In the genomic region with DNA sequence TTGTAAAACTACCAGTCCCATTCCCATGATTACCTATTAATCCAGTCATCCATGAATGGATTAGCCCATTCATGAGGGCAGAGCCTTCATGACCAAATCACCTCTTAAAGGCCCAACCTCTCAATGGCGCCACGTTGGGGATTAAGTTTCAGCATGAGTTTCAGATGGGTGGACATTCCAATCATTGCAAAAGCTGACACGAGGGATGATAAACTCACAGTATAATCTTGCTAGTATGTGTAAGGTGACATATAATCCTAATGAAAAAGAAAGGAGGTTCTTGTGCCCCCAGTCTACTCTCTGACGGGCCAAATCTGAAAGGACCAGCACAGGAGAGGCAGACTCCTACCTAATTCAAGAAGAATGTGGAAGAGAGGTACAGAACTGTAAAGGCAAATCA, we compare ENCODE assay signal across 22 cellular contexts.
DNase-seq lines count a peak whose midpoint lies in the region; ATAC-seq and TF ChIP-seq lines count a peak whose summit lies in the region.
"Had no signal": no experiment of that assay in that cellular context is flagged by ENCODE, and none has a peak within 500 bp of the region (broad histone marks: within the 10 kb centered on the region; RNA-seq: fewer than 3 reads in every experiment).

No MANE protein-coding gene starts in this region.

- 96% methylated on average over 4 of the region's 4 CpGs for WGBS in mesenchymal stem cell

- H2BK15ac ChIP-seq in mesenchymal stem cell (ENCODE audit: low read depth, poor library complexity, severe bottlenecking): no peak overlapping the region

- H3K27ac ChIP-seq in mesenchymal stem cell (ENCODE audit: low read length, poor library complexity, severe bottlenecking): peak overlapping the region; percentile 19
- H3K27ac ChIP-seq: A549, C4-2B had no signal

- H3K27me3 Mint-ChIP-seq in chondrocyte (ENCODE audit: low read depth): no peaks in the 10 kb centered on the region
- peaks cover 4% of the 10 kb centered on the region; the same call in 1 of the 2 replicates for H3K27me3 Mint-ChIP-seq in HFFc6 (ENCODE audit: insufficient read depth)
- H3K27me3 Mint-ChIP-seq in T-cell: no peaks in the 10 kb centered on the region

- no peak overlapping the region for H2AFZ ChIP-seq in mesenchymal stem cell (ENCODE audit: low read depth, low read length)

- H2BK5ac ChIP-seq in mesenchymal stem cell (ENCODE audit: low read depth, low read length, poor library complexity, severe bottlenecking): no peak overlapping the region

- H3K4me1 Mint-ChIP-seq in chondrocyte (ENCODE audit: low read depth) (peaks cover 36% of the 10 kb centered on the region), HFFc6 (ENCODE audit: low read depth) (peaks cover 24% of the 10 kb centered on the region), T-cell (peaks cover 0 to 3% (median 0%) of the 10 kb centered on the region in 3 donors)

- H3K36me3 Mint-ChIP-seq in chondrocyte (ENCODE audit: low read depth) (peaks cover 2% of the 10 kb centered on the region), HFFc6 (ENCODE audit: low read depth) (peaks cover 3% of the 10 kb centered on the region), T-cell (peaks cover 23% of the 10 kb centered on the region)

- no peak overlapping the region for H3K4me2 ChIP-seq in mesenchymal stem cell (ENCODE audit: low read length, poor library complexity, severe bottlenecking)
- H3K4me2 ChIP-seq: A549 had no signal

- no peak overlapping the region for H4K91ac ChIP-seq in mesenchymal stem cell (ENCODE audit: low read length)

- no peak overlapping the region for H3K9ac ChIP-seq in mesenchymal stem cell (ENCODE audit: low read length)

- no peak overlapping the region for H2BK12ac ChIP-seq in mesenchymal stem cell (ENCODE audit: low read length in 2 of 2)

- TF ChIP-seq CTCF in chondrocyte (IDR thresholded peaks at IDR 0.05): no peak
- TF ChIP-seq CTCF in retinal pigment epithelial cell (conservative IDR thresholded peaks at IDR 0.05; ENCODE audit: low read depth, low read length): no peak
- no peak for TF ChIP-seq CTCF in HFFc6 (IDR thresholded peaks at IDR 0.05)

- peaks cover 33% of the 10 kb centered on the region for H3K79me1 ChIP-seq in mesenchymal stem cell (replicated peaks; ENCODE audit: low read length, poor library complexity, severe bottlenecking)

- no peak for ATAC-seq in T-cell (replicated peaks in 1 of 4)
- ATAC-seq: A549, GM12878 had no signal

- H3K4me3 ChIP-seq in mesenchymal stem cell (ENCODE audit: insufficient read depth in 1 of 2, low read depth in 1 of 2, low read length in 2 of 2) (no peak overlapping the region), retinal pigment epithelial cell (ENCODE audit: low read length) (no peak overlapping the region)
- H3K4me3 ChIP-seq: A549, GM12878 had no signal

- no peak overlapping the region for H4K8ac ChIP-seq in mesenchymal stem cell (ENCODE audit: low read length)

- H3K9me3 Mint-ChIP-seq in chondrocyte (ENCODE audit: low read depth): no peaks in the 10 kb centered on the region
- H3K9me3 Mint-ChIP-seq in HFFc6: no peaks in the 10 kb centered on the region
- H3K9me3 Mint-ChIP-seq in T-cell: no peaks in the 10 kb centered on the region

- no peak overlapping the region for H3K14ac ChIP-seq in mesenchymal stem cell (ENCODE audit: low read length in 2 of 2)

- no peak overlapping the region for H2BK120ac ChIP-seq in mesenchymal stem cell (ENCODE audit: low read depth, low read length)

- no peak overlapping the region for H3K4me3 Mint-ChIP-seq in chondrocyte (ENCODE audit: unreplicated experiment)
- no peak overlapping the region for H3K4me3 Mint-ChIP-seq in HFFc6
- H3K4me3 Mint-ChIP-seq in T-cell: no peak overlapping the region

- no peak overlapping the region for H2AK5ac ChIP-seq in mesenchymal stem cell (ENCODE audit: low read length, severe bottlenecking)

- H3K9me3 ChIP-seq in mesenchymal stem cell (ENCODE audit: control insufficient read depth, low read length): no peaks in the 10 kb centered on the region
- H3K9me3 ChIP-seq: A549 had no signal

- H3K27ac Mint-ChIP-seq in chondrocyte (ENCODE audit: unreplicated experiment) (peak overlapping the region; percentile 72), HFFc6 (no peak overlapping the region), T-cell (no peak overlapping the region)

- H3K27me3 ChIP-seq in mesenchymal stem cell (ENCODE audit: control insufficient read depth in 1 of 2, insufficient read depth in 1 of 2, low read length in 2 of 2): no peaks in the 10 kb centered on the region

- H3K36me3 ChIP-seq in mesenchymal stem cell (ENCODE audit: control insufficient read depth in 1 of 2, insufficient read depth in 2 of 2, low read depth in 1 of 2, low read length in 2 of 2): peaks cover 0 to under 1% of the 10 kb centered on the region in 2 experiments

- peaks cover 11% of the 10 kb centered on the region for H3K4me1 ChIP-seq in mesenchymal stem cell (ENCODE audit: control insufficient read depth, insufficient read depth, low read depth, low read length)

- no peak overlapping the region for H3K23ac ChIP-seq in mesenchymal stem cell (ENCODE audit: low read length in 2 of 2)

- CTCF ChIA-PET in T-cell (lab: Charles Lee): no interaction called here

- no peak overlapping the region for H3K18ac ChIP-seq in mesenchymal stem cell (ENCODE audit: low read depth in 1 of 2, low read length in 2 of 2)

- POLR2A ChIA-PET in T-cell (lab: Charles Lee): no interaction called here

- no peak overlapping the region for H3K4ac ChIP-seq in mesenchymal stem cell (ENCODE audit: low read depth in 1 of 2, low read length in 2 of 2)

- peak; percentile 17 for DNase-seq in HS-27A (ENCODE audit: low read depth)
- no peak for DNase-seq in chondrocyte (ENCODE audit: low spot score)
- DNase-seq in mesenchymal stem cell: no peak
- peak; percentile 93 for DNase-seq in retinal pigment epithelial cell (ENCODE audit: low read depth)
- no peak for DNase-seq in NCI-H345 treated with DMSO at 0.1 percent for 48 hours (lab: John Stamatoyannopoulos, UW; ENCODE audit: unreplicated experiment)
- no peak for DNase-seq in dermis blood vessel endothelial cell
- no peak for DNase-seq in HFFc6
- DNase-seq in T-cell: no peak
- DNase-seq: DND-41; GDM1; GOT3; MM.1S; NCI-H1092 treated with DMSO at 0.1 percent for 48 hours; NCI-H2107; NCI-H2227 treated with DMSO at 0.1 percent for 48 hours; NCI-H526; NK-92 treated with Interleukin-12 subunit alpha and Interleukin-12 subunit beta, amount 100 ng/mL, for 24 hours; OCI-M1; SHP77 treated with DMSO at 0.1 percent for 48 hours had no signal

Comparison
In these comparisons a context has a peak if more than half of its experiments do, and no peak if none do; other contexts are left out.
1. DNase-seq: peak in HS-27A (single experiment) and retinal pigment epithelial cell (single experiment); none in chondrocyte (single experiment), mesenchymal stem cell (single experiment), NCI-H345 treated with DMSO at 0.1 percent for 48 hours (single experiment), dermis blood vessel endothelial cell (single experiment), HFFc6 (single experiment) and T-cell (0 of 34).